10 cellular contexts compared by ENCODE assay signal in the genomic region with DNA sequence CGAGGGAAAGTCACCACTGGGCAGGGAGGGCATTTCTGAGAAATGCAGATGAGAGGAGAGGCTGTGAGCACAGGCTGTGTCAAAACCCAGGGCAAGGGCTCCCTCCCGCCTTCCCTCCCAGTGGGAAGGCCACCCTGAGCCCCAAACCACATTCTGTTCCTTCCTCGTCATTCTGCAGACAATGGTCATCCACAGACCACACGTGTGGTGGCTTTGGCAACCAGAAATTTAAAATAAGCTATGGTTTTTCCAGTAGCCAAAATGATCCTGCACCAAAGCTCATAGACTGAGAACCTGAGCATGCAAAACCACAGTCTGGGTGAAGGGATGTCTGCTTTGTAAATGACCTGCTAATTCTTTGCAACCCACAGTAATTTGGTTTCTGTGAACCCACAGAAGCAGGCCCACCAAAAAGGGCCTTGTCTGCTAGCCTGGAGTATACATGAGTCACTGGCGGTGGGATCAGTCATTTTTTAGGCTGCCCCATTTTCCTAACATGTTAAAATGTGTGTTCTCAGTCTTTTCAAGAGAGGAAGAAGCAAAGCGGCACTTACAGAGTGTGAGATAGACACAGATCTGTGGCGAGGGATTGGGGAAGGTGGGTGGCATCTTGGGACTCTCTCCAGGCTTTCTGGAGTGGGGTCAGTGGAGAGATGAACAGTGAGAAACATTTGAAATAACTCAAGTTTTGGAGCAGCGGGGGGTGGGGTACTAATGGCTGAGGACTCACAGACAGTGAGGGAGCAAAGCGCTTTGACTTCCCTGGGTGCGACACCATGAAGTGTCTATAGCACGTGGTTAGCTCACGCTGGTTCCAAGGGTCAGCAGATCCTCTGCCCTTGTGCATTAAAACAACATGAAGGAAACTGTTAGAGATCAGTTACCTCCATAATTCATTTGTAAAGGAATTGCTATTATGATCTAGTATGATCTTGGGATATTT. TPM values are rescaled to one million over a fixed set of nuclear protein-coding genes. Genes with fewer than 3 reads are reported as not detected.
DNase-seq lines count a peak whose midpoint lies in the region; ATAC-seq and TF ChIP-seq lines count a peak whose summit lies in the region.
"Had no signal": no experiment of that assay in that cellular context is flagged by ENCODE, and none has a peak within 500 bp of the region (broad histone marks: within the 10 kb centered on the region; RNA-seq: fewer than 3 reads in every experiment).

No MANE protein-coding gene starts in this region.

- H3K36me3 ChIP-seq in GM06990 (ENCODE audit: control insufficient read depth, insufficient read depth, low read length) (peaks cover 4% of the 10 kb centered on the region), sigmoid colon (no peaks in the 10 kb centered on the region), BE2C (no peaks in the 10 kb centered on the region)

- DNase-seq in GM06990 (ENCODE audit: extremely low read depth, insufficient read length) (peak; percentile 62), NB4 (ENCODE audit: low read depth) (peak; percentile 87), sigmoid colon (peak; percentile 28), BE2C (no peak)
- peak; percentile 50 for DNase-seq in activated T-cell treated with anti-CD3 and anti-CD28 coated beads, Interleukin-2, amount 50 U/mL, for 4 hours
- DNase-seq: NCI-H146 had no signal

- peaks cover 19% of the 10 kb centered on the region for H3K36me3 Mint-ChIP-seq in activated T-cell treated with anti-CD3 and anti-CD28 coated beads, Interleukin-2, amount 50 U/mL, for 4 hours (ENCODE audit: insufficient read depth)

- H3K4me1 Mint-ChIP-seq in activated T-cell treated with anti-CD3 and anti-CD28 coated beads, Interleukin-2, amount 50 U/mL, for 4 hours (ENCODE audit: low read depth), result peaks cover 75% of the 10 kb centered on the region

- TF ChIP-seq CTCF in GM06990 (IDR thresholded peaks at IDR 0.05; ENCODE audit: insufficient read depth, low read length, poor library complexity, severe bottlenecking) (no peak), NB4 (IDR thresholded peaks at IDR 0.05; ENCODE audit: low read depth, low read length) (no peak), sigmoid colon (IDR thresholded peaks at IDR 0.05) (no peak), BE2C (IDR thresholded peaks at IDR 0.05; ENCODE audit: low read depth, low read length) (no peak)

- H3K4me3 Mint-ChIP-seq in activated T-cell treated with anti-CD3 and anti-CD28 coated beads, Interleukin-2, amount 50 U/mL, for 4 hours, result peak overlapping the region; percentile 32

- no peak overlapping the region for H3K27ac ChIP-seq in sigmoid colon

- no peaks in the 10 kb centered on the region for H3K9me3 Mint-ChIP-seq in activated T-cell treated with anti-CD3 and anti-CD28 coated beads, Interleukin-2, amount 50 U/mL, for 4 hours

- TF ChIP-seq EP300 in sigmoid colon (IDR thresholded peaks at IDR 0.05), result no peak

- peak; percentile 23 to 27 for ATAC-seq in activated T-cell treated with anti-CD3 and anti-CD28 coated beads, Interleukin-2, amount 50 U/mL, for 4 hours
- ATAC-seq in HG03565 (IDR thresholded peaks at IDR 0.05; ENCODE audit: unreplicated experiment) (no peak), HG02678 (IDR thresholded peaks at IDR 0.05; ENCODE audit: unreplicated experiment) (no peak), HG02938 (IDR thresholded peaks at IDR 0.05; ENCODE audit: unreplicated experiment) (no peak)

- H3K4me3 ChIP-seq in GM06990 (replicated peaks; ENCODE audit: low read depth, low read length) (no peak overlapping the region), NB4 (ENCODE audit: low read depth, low read length) (no peak overlapping the region), sigmoid colon (no peak overlapping the region), BE2C (ENCODE audit: low read depth, low read length) (no peak overlapping the region)
- H3K4me3 ChIP-seq: lung had no signal

- TF ChIP-seq POLR2A in NB4 (IDR thresholded peaks at IDR 0.05; ENCODE audit: extremely low read depth, insufficient read length) (no peak), sigmoid colon (IDR thresholded peaks at IDR 0.05) (no peak)

- H3K27me3 Mint-ChIP-seq in activated T-cell treated with anti-CD3 and anti-CD28 coated beads, Interleukin-2, amount 50 U/mL, for 4 hours (ENCODE audit: low read depth), result no peaks in the 10 kb centered on the region

- 55 to 78% methylated on average over 12 of the region's 12 CpGs for WGBS in sigmoid colon, 2 donors

- H3K4me1 ChIP-seq in sigmoid colon (peaks cover 0 to 20% (median 12%) of the 10 kb centered on the region in 4 donors), BE2C (no peaks in the 10 kb centered on the region)

- no peaks in the 10 kb centered on the region for H3K27me3 ChIP-seq in GM06990 (replicated peaks; ENCODE audit: control insufficient read depth, insufficient read depth, low read length)
- H3K27me3 ChIP-seq in sigmoid colon, result peaks cover 0 to 24% (median 8%) of the 10 kb centered on the region in 3 donors
- H3K27me3 ChIP-seq in BE2C, result peaks cover 75% of the 10 kb centered on the region

- intact Hi-C loops in sigmoid colon (cut with DNase I), result loop anchor here (5.0 to 10.0 kb wide), 3 partner anchors 169 to 553 kb away; partner anchors contain the start of genes LRRC3C, ORMDL3 and RPL19

- H3K9me3 ChIP-seq in sigmoid colon (no peaks in the 10 kb centered on the region), BE2C (no peaks in the 10 kb centered on the region)

RNA-seq across cellular contexts. Expression of gene GRB7, which starts 20.5 kb away (rescaled TPM):
- total RNA-seq in activated T-cell treated with anti-CD3 and anti-CD28 coated beads, Interleukin-2, amount 50 U/mL, for 4 hours, result under 1 TPM; 0.43 to 0.73 (median 0.47) TPM
- total RNA-seq in sigmoid colon, result under 1 TPM in 1 of 4 donors, not detected in 3; under 0.01 TPM
- polyA plus RNA-seq in sigmoid colon, result 10 to 100 TPM; 13.2 to 17.9 (median 13.2) TPM
- polyA plus RNA-seq in BE2C (2012; ENCODE audit: insufficient read depth, insufficient read length, low read depth), result not detected

RNA-seq across cellular contexts. Expression of gene MIEN1, which starts 27.9 kb away (rescaled TPM):
- 10 to 100 TPM; 43.2 to 48.6 (median 45.7) TPM for total RNA-seq in activated T-cell treated with anti-CD3 and anti-CD28 coated beads, Interleukin-2, amount 50 U/mL, for 4 hours
- 10 to 100 TPM; 52.4 to 65.5 (median 54.8) TPM for total RNA-seq in sigmoid colon
- polyA plus RNA-seq in sigmoid colon, result 100 to 1,000 TPM in 2 of 3 donors, 10 to 100 TPM in 1; 86.3 to 226 (median 195) TPM
- polyA plus RNA-seq in BE2C (2012; ENCODE audit: insufficient read depth, insufficient read length, low read depth), result 56.4 TPM

RNA-seq across cellular contexts. Expression of gene ERBB2, which starts 58.3 kb away (rescaled TPM):
- 1 to 10 TPM; 2.3 to 3.4 (median 2.9) TPM for total RNA-seq in activated T-cell treated with anti-CD3 and anti-CD28 coated beads, Interleukin-2, amount 50 U/mL, for 4 hours
- total RNA-seq in sigmoid colon, result 10 to 100 TPM; 16.9 to 26.3 (median 22.5) TPM
- polyA plus RNA-seq in sigmoid colon, result 10 to 100 TPM; 11.8 to 58.9 (median 21.0) TPM
- 2.5 TPM for polyA plus RNA-seq in BE2C (2012; ENCODE audit: insufficient read depth, insufficient read length, low read depth)

Comparison
In these comparisons a context has a peak if more than half of its experiments do, and no peak if none do; other contexts are left out.
1. ATAC-seq: peak in activated T-cell treated with anti-CD3 and anti-CD28 coated beads, Interleukin-2, amount 50 U/mL, for 4 hours (2 of 2); none in HG03565 (single experiment), HG02678 (single experiment) and HG02938 (single experiment).
2. RNA of gene ERBB2, which starts 58.3 kb away (total RNA-seq): 16.9 to 26.3 TPM in sigmoid colon; 2.3 to 3.4 TPM in activated T-cell treated with anti-CD3 and anti-CD28 coated beads, Interleukin-2, amount 50 U/mL, for 4 hours; every median in the first group is over 4 times any median in the second.